Comparison of ENCODE assay signal across 8 cellular contexts in the genomic region with DNA sequence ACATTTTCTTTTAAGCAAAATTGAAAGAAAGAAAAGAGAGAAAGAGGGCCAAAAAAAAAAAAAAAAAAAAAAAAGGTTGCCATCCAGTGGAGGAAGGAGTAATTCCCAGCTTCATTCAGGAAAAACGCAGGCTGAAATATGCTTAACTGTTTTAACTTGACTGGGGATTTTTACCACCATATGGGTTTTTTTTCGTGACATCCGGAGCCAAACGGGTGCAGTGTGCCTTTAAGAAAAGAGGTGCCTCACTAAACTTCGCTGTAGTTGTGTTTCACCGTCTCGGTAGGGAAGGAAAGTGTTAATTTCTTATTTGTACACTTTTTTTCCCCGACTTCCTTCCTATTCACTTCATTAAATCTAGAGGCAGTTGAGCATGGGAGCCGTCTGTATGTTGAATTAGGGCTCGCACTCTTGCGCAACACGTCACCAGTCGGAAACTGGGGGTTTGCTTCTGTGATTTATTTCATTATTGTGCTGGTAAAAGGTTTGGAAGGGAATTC.
A peak's percentile ranks its signal among the peaks of the same experiment; 100 is the strongest.
DNase-seq lines count a peak whose midpoint lies in the region; ATAC-seq and TF ChIP-seq lines count a peak whose summit lies in the region.

No MANE protein-coding gene starts in this region.

- no peaks in the 10 kb centered on the region for H3K9me3 Mint-ChIP-seq in activated CD4-positive, alpha-beta memory T cell treated with anti-CD3 and anti-CD28 coated beads, Interleukin-2, amount 10 ng/mL, durations not matched to agents 7 days and 5 days
- no peaks in the 10 kb centered on the region for H3K9me3 Mint-ChIP-seq in naive B cell

- H3K27ac ChIP-seq in esophagus squamous epithelium (peak overlapping the region; percentile 81 to 92 (median 86)), thoracic aorta (peak overlapping the region; percentile 70 to 74)

- H3K27ac Mint-ChIP-seq in activated CD4-positive, alpha-beta memory T cell treated with anti-CD3 and anti-CD28 coated beads, Interleukin-2, amount 10 ng/mL, durations not matched to agents 7 days and 5 days: peak overlapping the region; percentile 65
- H3K27ac Mint-ChIP-seq in naive B cell: peak overlapping the region; percentile 74 to 92 (median 90)

- CTCF ChIA-PET in activated CD4-positive, alpha-beta memory T cell treated with anti-CD3 and anti-CD28 coated beads, Interleukin-2, amount 10 ng/mL, durations not matched to agents 7 days and 5 days (lab: Charles Lee): interaction anchor here (0.7 to 1.5 kb wide), 5 partner anchors 19 to 289 kb away, joined by 3 to 5 read pairs (median 3); no protein-coding TSS in a partner anchor

- peaks cover 13 to 93% (median 20%) of the 10 kb centered on the region in 3 donors for H3K4me1 ChIP-seq in esophagus squamous epithelium
- H3K4me1 ChIP-seq in thoracic aorta (ENCODE audit: control insufficient read depth in 1 of 2, low read depth in 2 of 2): peaks cover 9 to 30% of the 10 kb centered on the region in 2 donors

- H3K27me3 ChIP-seq in esophagus squamous epithelium: no peaks in the 10 kb centered on the region
- H3K27me3 ChIP-seq in thoracic aorta (replicated peaks; ENCODE audit: insufficient read depth): no peaks in the 10 kb centered on the region

- POLR2A ChIA-PET in activated CD4-positive, alpha-beta memory T cell treated with anti-CD3 and anti-CD28 coated beads, Interleukin-2, amount 10 ng/mL, durations not matched to agents 7 days and 5 days (lab: Charles Lee): interaction anchor here (0.9 to 1.1 kb wide), 2 partner anchors 143 to 686 kb away, joined by 3 to 4 read pairs; partner anchors contain the start of genes PUM3 and SMARCA2

- intact Hi-C loops in esophagus squamous epithelium (cut with DNase I): no loop called here

- no peaks in the 10 kb centered on the region for H3K27me3 Mint-ChIP-seq in activated CD4-positive, alpha-beta memory T cell treated with anti-CD3 and anti-CD28 coated beads, Interleukin-2, amount 10 ng/mL, durations not matched to agents 7 days and 5 days
- no peaks in the 10 kb centered on the region for H3K27me3 Mint-ChIP-seq in naive B cell

- peaks cover 47% of the 10 kb centered on the region for H3K4me1 Mint-ChIP-seq in activated CD4-positive, alpha-beta memory T cell treated with anti-CD3 and anti-CD28 coated beads, Interleukin-2, amount 10 ng/mL, durations not matched to agents 7 days and 5 days
- H3K4me1 Mint-ChIP-seq in naive B cell: peaks cover 50 to 58% (median 54%) of the 10 kb centered on the region in 3 donors

- ATAC-seq in HG02943 (IDR thresholded peaks at IDR 0.05; ENCODE audit: low read depth, unreplicated experiment) (peak; percentile 52), naive B cell (ENCODE audit: low read depth in 2 of 2) (peak; percentile 82 to 90), thoracic aorta (ENCODE audit: insufficient number of reproducible peaks, low FRiP score, low read depth) (peak; percentile 46)

- peak in 1 of 6 experiments; percentile 12 for TF ChIP-seq CTCF in esophagus squamous epithelium (IDR thresholded peaks at IDR 0.05)
- no peak for TF ChIP-seq CTCF in thoracic aorta (IDR thresholded peaks at IDR 0.05)

- peak; percentile 15 for DNase-seq in activated CD4-positive, CD25-positive, alpha-beta regulatory T cell treated with anti-CD3 and anti-CD28 coated beads, Interleukin-2, amount 50 U/mL, for 16 hours (ENCODE audit: low read depth, low spot score)
- DNase-seq in activated CD4-positive, CD25-positive, alpha-beta regulatory T cell (lab: John Stamatoyannopoulos, UW): no peak
- DNase-seq in NCI-H226 (peak; percentile 15), esophagus squamous epithelium (lab: John Stamatoyannopoulos, UW) (no peak), naive B cell (peak; percentile 46), thoracic aorta (ENCODE audit: low spot score) (no peak)
- peak; percentile 35 for DNase-seq in activated CD4-positive, alpha-beta memory T cell treated with anti-CD3 and anti-CD28 coated beads, Interleukin-2, amount 10 ng/mL, durations not matched to agents 7 days and 5 days

- H3K4me3 ChIP-seq in esophagus squamous epithelium: peak overlapping the region; percentile 21 to 66 (median 50)
- H3K4me3 ChIP-seq in thoracic aorta: peak overlapping the region; percentile 81

- H3K9me3 ChIP-seq in esophagus squamous epithelium (no peaks in the 10 kb centered on the region), thoracic aorta (no peaks in the 10 kb centered on the region)

- peak overlapping the region; percentile 70 for H3K4me3 Mint-ChIP-seq in activated CD4-positive, alpha-beta memory T cell treated with anti-CD3 and anti-CD28 coated beads, Interleukin-2, amount 10 ng/mL, durations not matched to agents 7 days and 5 days
- H3K4me3 Mint-ChIP-seq in naive B cell: peak overlapping the region; percentile 80 to 95 (median 90)

- TF ChIP-seq POLR2A in esophagus squamous epithelium (IDR thresholded peaks at IDR 0.05): no peak

- WGBS in esophagus squamous epithelium, 2 donors: 1 to 2% methylated on average over 13 of the region's 13 CpGs

- H3K36me3 ChIP-seq in esophagus squamous epithelium (peaks cover 0 to 12% (median 0%) of the 10 kb centered on the region in 3 donors), thoracic aorta (no peaks in the 10 kb centered on the region)

- peaks cover 22% of the 10 kb centered on the region for H3K36me3 Mint-ChIP-seq in activated CD4-positive, alpha-beta memory T cell treated with anti-CD3 and anti-CD28 coated beads, Interleukin-2, amount 10 ng/mL, durations not matched to agents 7 days and 5 days (ENCODE audit: low read depth)
- no peaks in the 10 kb centered on the region for H3K36me3 Mint-ChIP-seq in naive B cell

Comparison
In these comparisons a context has a peak if more than half of its experiments do, and no peak if none do; other contexts are left out.
1. DNase-seq: peak in activated CD4-positive, CD25-positive, alpha-beta regulatory T cell treated with anti-CD3 and anti-CD28 coated beads, Interleukin-2, amount 50 U/mL, for 16 hours (single experiment), NCI-H226 (single experiment), activated CD4-positive, alpha-beta memory T cell treated with anti-CD3 and anti-CD28 coated beads, Interleukin-2, amount 10 ng/mL, durations not matched to agents 7 days and 5 days (single experiment) and naive B cell (single experiment); none in activated CD4-positive, CD25-positive, alpha-beta regulatory T cell (0 of 4), esophagus squamous epithelium (single experiment) and thoracic aorta (single experiment).
2. Peak in every context shown above with its lines, with median percentiles within 50 percentile points of each other: ATAC-seq.